23 cellular contexts compared by ENCODE assay signal in genomic region chr7:140448781-140449180, GRCh38. TPM values are rescaled to one million over a fixed set of nuclear protein-coding genes. Genes with fewer than 3 reads are reported as not detected.
"Had no signal": no experiment of that assay in that cellular context is flagged by ENCODE, and none has a peak within 500 bp of the region (broad histone marks: within the 10 kb centered on the region; RNA-seq: fewer than 3 reads in every experiment).

No MANE protein-coding gene starts in this region.

- H3K27me3 ChIP-seq: SJSA1 had no signal

- DNase-seq: activated CD4-positive, alpha-beta memory T cell treated with anti-CD3 and anti-CD28 coated beads, Interleukin-2, amount 10 ng/mL, durations not matched to agents 7 days and 5 days; activated CD4-positive, alpha-beta T cell treated with anti-CD3 and anti-CD28 coated beads for 36 hours; activated CD4-positive, alpha-beta T cell treated with anti-CD3 and anti-CD28 coated beads, Interleukin-2, amount 50 U/mL, for 1 hour; activated gamma-delta T cell; activated naive CD4-positive, alpha-beta T cell treated with anti-CD3 and anti-CD28 coated beads for 36 hours; activated naive CD8-positive, alpha-beta T cell treated with anti-CD3 and anti-CD28 coated beads for 36 hours; activated T-cell treated with anti-CD3 and anti-CD28 coated beads for 4 hours; activated T-cell treated with anti-CD3 and anti-CD28 coated beads, Interleukin-2, amount 50 U/mL, for 48 hours; caudate nucleus; MM.1S; NCI-H1105 treated with DMSO at 0.1 percent for 48 hours; NCI-H1436 treated with DMSO at 0.1 percent for 48 hours; NCI-H187; NCI-H2081; NCI-H510A treated with DMSO at 0.1 percent for 48 hours; NCI-H69; NK-92 treated with Interleukin-12 subunit alpha and Interleukin-12 subunit beta, amount 100 ng/mL, for 24 hours; PC-3; SHP77; SW 1271 had no signal

- H3K27ac Mint-ChIP-seq: activated CD4-positive, alpha-beta T cell treated with anti-CD3 and anti-CD28 coated beads for 36 hours; activated naive CD4-positive, alpha-beta T cell treated with anti-CD3 and anti-CD28 coated beads for 36 hours; activated naive CD8-positive, alpha-beta T cell treated with anti-CD3 and anti-CD28 coated beads for 36 hours; activated T-helper 17 cell treated with anti-CD3 and anti-CD28 coated beads, Interleukin-2, amount 50 U/mL, for 72 hours had no signal

- H3K4me3 ChIP-seq: SJSA1 had no signal

- H3K4me1 ChIP-seq: SJSA1 had no signal

- ATAC-seq: activated CD4-positive, alpha-beta T cell treated with anti-CD3 and anti-CD28 coated beads for 36 hours; activated T-helper 17 cell treated with anti-CD3 and anti-CD28 coated beads, Interleukin-2, amount 50 U/mL, for 72 hours; PC-3; SK-N-SH treated with all-trans-retinoic acid at 6 μM for 48 hours had no signal

- H3K27ac ChIP-seq: SJSA1 had no signal

- H3K9me3 Mint-ChIP-seq: activated CD4-positive, alpha-beta memory T cell treated with anti-CD3 and anti-CD28 coated beads, Interleukin-2, amount 10 ng/mL, durations not matched to agents 7 days and 5 days; activated naive CD4-positive, alpha-beta T cell treated with anti-CD3 and anti-CD28 coated beads for 36 hours; activated naive CD8-positive, alpha-beta T cell treated with anti-CD3 and anti-CD28 coated beads for 36 hours; activated T-helper 17 cell treated with anti-CD3 and anti-CD28 coated beads, Interleukin-2, amount 50 U/mL, for 72 hours had no signal

- H3K36me3 ChIP-seq: SJSA1 had no signal

- H3K4me3 Mint-ChIP-seq: activated CD4-positive, alpha-beta memory T cell treated with anti-CD3 and anti-CD28 coated beads, Interleukin-2, amount 10 ng/mL, durations not matched to agents 7 days and 5 days; activated CD4-positive, alpha-beta T cell treated with anti-CD3 and anti-CD28 coated beads for 36 hours; activated naive CD4-positive, alpha-beta T cell treated with anti-CD3 and anti-CD28 coated beads for 36 hours; activated naive CD8-positive, alpha-beta T cell treated with anti-CD3 and anti-CD28 coated beads for 36 hours; activated T-helper 17 cell treated with anti-CD3 and anti-CD28 coated beads, Interleukin-2, amount 50 U/mL, for 72 hours had no signal

- H3K27me3 Mint-ChIP-seq: activated CD4-positive, alpha-beta memory T cell treated with anti-CD3 and anti-CD28 coated beads, Interleukin-2, amount 10 ng/mL, durations not matched to agents 7 days and 5 days; activated CD4-positive, alpha-beta T cell treated with anti-CD3 and anti-CD28 coated beads for 36 hours; activated naive CD8-positive, alpha-beta T cell treated with anti-CD3 and anti-CD28 coated beads for 36 hours; activated T-helper 17 cell treated with anti-CD3 and anti-CD28 coated beads, Interleukin-2, amount 50 U/mL, for 72 hours had no signal

- H3K9me3 ChIP-seq: SJSA1 had no signal

RNA-seq across cellular contexts. Expression of gene RAB19, which starts 44.9 kb away (rescaled TPM):
- total RNA-seq: SJSA1 had no signal
